In genomic region chr3:120274739-120275167, GRCh38 we compare ENCODE assay signal across 1 cellular context.
TF ChIP-seq lines count a peak whose summit lies in the region.

No MANE protein-coding gene starts in this region.

TF ChIP-seq in HepG2, 621 proteins besides CTCF, POLR2A, EP300 and RAD21 (continued from another document and continues in another):
- TF ChIP-seq MEF2D (CRISPR knock-in tag; IDR thresholded peaks at IDR 0.05) = peak; percentile 79
- TF ChIP-seq PCBP2 (optimal IDR thresholded peaks at IDR 0.05; ENCODE audit: low read depth, low read length, poor library complexity, severe bottlenecking) = no peak
- TF ChIP-seq RFXAP (CRISPR knock-in tag; IDR thresholded peaks at IDR 0.05; ENCODE audit: borderline replicate concordance) = 0 out of 2 replicates have a peak, but pooled peaks have one; percentile 57
- TF ChIP-seq ZSCAN5A (CRISPR knock-in tag; IDR thresholded peaks at IDR 0.05; ENCODE audit: borderline replicate concordance) = 0 out of 2 replicates have a peak, but pooled peaks have one; percentile 32
- TF ChIP-seq ZNF296 (CRISPR knock-in tag; conservative IDR thresholded peaks at IDR 0.05) = no peak
- no peak for TF ChIP-seq SRY (CRISPR knock-in tag; IDR thresholded peaks at IDR 0.05)
- TF ChIP-seq ONECUT2 (CRISPR knock-in tag; IDR thresholded peaks at IDR 0.05) = peak; percentile 38; the same call in 1 of the 2 replicates
- TF ChIP-seq SMYD3 (CRISPR knock-in tag; IDR thresholded peaks at IDR 0.05) = no peak
- TF ChIP-seq MBNL3 (CRISPR knock-in tag; conservative IDR thresholded peaks at IDR 0.05) = no peak
- TF ChIP-seq ZNF460 (CRISPR knock-in tag; IDR thresholded peaks at IDR 0.05; ENCODE audit: borderline replicate concordance) = no peak
- peak; percentile 56; the same call in 1 of the 2 replicates for TF ChIP-seq MIXL1 (CRISPR knock-in tag; IDR thresholded peaks at IDR 0.05)
- no peak for TF ChIP-seq SRSF9 (IDR thresholded peaks at IDR 0.05; ENCODE audit: borderline replicate concordance, insufficient read depth, low read depth, low read length, poor library complexity, severe bottlenecking)
- 0 out of 2 replicates have a peak, but pooled peaks have one; percentile 26 for TF ChIP-seq ZSCAN29 (CRISPR knock-in tag; conservative IDR thresholded peaks at IDR 0.05)
- no peak for TF ChIP-seq HNF4G (IDR thresholded peaks at IDR 0.05; ENCODE audit: borderline replicate concordance, low read depth, low read length)
- TF ChIP-seq HNF4G (CRISPR knock-in tag; IDR thresholded peaks at IDR 0.05; ENCODE audit: borderline replicate concordance, low read depth) = no peak
- TF ChIP-seq DPF2 (CRISPR knock-in tag; IDR thresholded peaks at IDR 0.05; ENCODE audit: borderline replicate concordance, low read depth) = no peak
- no peak for TF ChIP-seq ARID2 (CRISPR knock-in tag; IDR thresholded peaks at IDR 0.05; ENCODE audit: borderline replicate concordance)
- TF ChIP-seq ATF1 (CRISPR knock-in tag; IDR thresholded peaks at IDR 0.05) = no peak
- no peak for TF ChIP-seq ZNF891 (CRISPR knock-in tag; IDR thresholded peaks at IDR 0.05)
- TF ChIP-seq NR2C2 (CRISPR knock-in tag; IDR thresholded peaks at IDR 0.05; ENCODE audit: borderline replicate concordance) = peak; percentile 67; the same call in 1 of the 2 replicates
- TF ChIP-seq MIER2 (CRISPR knock-in tag; IDR thresholded peaks at IDR 0.05) = no peak
- TF ChIP-seq TGIF2 (CRISPR knock-in tag; IDR thresholded peaks at IDR 0.05) = peak; percentile 78; the same call in 1 of the 2 replicates
- no peak for TF ChIP-seq ZNF280D (CRISPR knock-in tag; IDR thresholded peaks at IDR 0.05)
- TF ChIP-seq ATF4 (CRISPR knock-in tag; IDR thresholded peaks at IDR 0.05) = peak in 1 of 2 experiments; percentile 59; a peak in 2 of 4 replicates
- TF ChIP-seq HOXA3 (CRISPR knock-in tag; IDR thresholded peaks at IDR 0.05) = peak; percentile 29; the same call in 1 of the 2 replicates
- TF ChIP-seq ZNF550 (CRISPR knock-in tag; IDR thresholded peaks at IDR 0.05; ENCODE audit: borderline replicate concordance) = no peak
- TF ChIP-seq RCOR2 (CRISPR knock-in tag; IDR thresholded peaks at IDR 0.05) = peak; percentile 81
- TF ChIP-seq SKI (IDR thresholded peaks at IDR 0.05; ENCODE audit: partially characterized antibody) = peak; percentile 9
- TF ChIP-seq MAX (IDR thresholded peaks at IDR 0.05) = peak; percentile 92
- no peak for TF ChIP-seq SETDB1 (CRISPR knock-in tag; IDR thresholded peaks at IDR 0.05; ENCODE audit: borderline replicate concordance)
- TF ChIP-seq ZGPAT (CRISPR knock-in tag; IDR thresholded peaks at IDR 0.05) = peak; percentile 93
- peak; percentile 87 for TF ChIP-seq SAP130 (CRISPR knock-in tag; IDR thresholded peaks at IDR 0.05; ENCODE audit: low read depth)
- TF ChIP-seq MEIS2 (CRISPR knock-in tag; IDR thresholded peaks at IDR 0.05) = peak; percentile 47; the same call in 1 of the 2 replicates
- TF ChIP-seq THAP8 (CRISPR knock-in tag; IDR thresholded peaks at IDR 0.05; ENCODE audit: borderline replicate concordance) = no peak
- peak; percentile 97 for TF ChIP-seq MLX (CRISPR knock-in tag; IDR thresholded peaks at IDR 0.05)
- TF ChIP-seq DR1 (CRISPR knock-in tag; IDR thresholded peaks at IDR 0.05) = no peak
- TF ChIP-seq ZNF496 (CRISPR knock-in tag; IDR thresholded peaks at IDR 0.05; ENCODE audit: insufficient replicate concordance) = no peak
- TF ChIP-seq STAT6 (CRISPR knock-in tag; IDR thresholded peaks at IDR 0.05; ENCODE audit: borderline replicate concordance) = peak; percentile 48; the same call in 1 of the 2 replicates
- TF ChIP-seq ZNF746 (CRISPR knock-in tag; IDR thresholded peaks at IDR 0.05) = peak; percentile 55; the same call in 1 of the 2 replicates
- TF ChIP-seq ZNF230 (CRISPR knock-in tag; IDR thresholded peaks at IDR 0.05) = no peak
- TF ChIP-seq ZNF136 (CRISPR knock-in tag; IDR thresholded peaks at IDR 0.05; ENCODE audit: low read depth) = no peak
- 0 out of 2 replicates have a peak, but pooled peaks have one; percentile 18 for TF ChIP-seq PPARG (CRISPR knock-in tag; conservative IDR thresholded peaks at IDR 0.05)
- no peak for TF ChIP-seq ZNF749 (CRISPR knock-in tag; IDR thresholded peaks at IDR 0.05; ENCODE audit: borderline replicate concordance)
- TF ChIP-seq ZNF292 (CRISPR knock-in tag; IDR thresholded peaks at IDR 0.05; ENCODE audit: borderline replicate concordance, low read depth) = peak; percentile 18; the same call in 1 of the 2 replicates
- TF ChIP-seq ZNF646 (CRISPR knock-in tag; IDR thresholded peaks at IDR 0.05) = no peak
- no peak for TF ChIP-seq ZNF776 (CRISPR knock-in tag; IDR thresholded peaks at IDR 0.05)
- no peak for TF ChIP-seq POLR2AphosphoS2 (IDR thresholded peaks at IDR 0.05; ENCODE audit: low read depth, low read length)
- peak; percentile 41; the same call in 1 of the 2 replicates for TF ChIP-seq IRF2 (CRISPR knock-in tag; IDR thresholded peaks at IDR 0.05)
- peak; percentile 89 for TF ChIP-seq RXRB (CRISPR knock-in tag; IDR thresholded peaks at IDR 0.05; ENCODE audit: borderline replicate concordance)
- peak; percentile 63 for TF ChIP-seq NFIC (IDR thresholded peaks at IDR 0.05; ENCODE audit: low read length)
- 0 out of 2 replicates have a peak, but pooled peaks have one; percentile 23 for TF ChIP-seq HOXD1 (CRISPR knock-in tag; IDR thresholded peaks at IDR 0.05)
